10 cellular contexts compared by ENCODE assay signal in the genomic region with DNA sequence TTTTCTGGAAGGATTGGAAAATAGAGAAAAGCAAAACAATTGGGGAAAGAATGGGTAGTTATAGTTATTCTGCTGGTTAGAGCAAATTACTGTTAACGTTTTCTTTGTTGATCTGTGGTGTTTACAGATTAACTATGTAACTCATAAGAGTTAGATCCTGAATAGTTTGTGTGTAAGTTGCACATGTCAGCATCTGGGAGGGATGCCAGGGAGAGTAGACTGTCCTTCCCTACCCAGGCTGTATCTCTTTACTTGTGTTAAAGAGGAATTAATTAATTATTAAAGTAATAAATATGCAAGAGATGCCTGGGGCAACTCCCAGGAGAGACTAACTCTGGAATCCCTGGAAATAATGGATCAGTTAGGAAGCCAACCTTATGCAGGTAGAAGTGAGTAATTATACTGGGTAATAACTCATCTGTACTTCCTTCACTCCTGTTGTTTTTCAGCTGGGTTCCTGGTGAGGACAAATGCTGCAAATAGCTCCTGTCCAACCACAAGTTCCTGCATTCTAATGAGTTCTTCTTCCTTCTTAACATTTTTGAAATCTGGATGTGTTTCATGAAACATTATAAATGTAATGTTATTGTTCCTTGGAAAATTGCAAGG. TPM values are rescaled to one million over a fixed set of nuclear protein-coding genes. Genes with fewer than 3 reads are reported as not detected.
A peak's percentile ranks its signal among the peaks of the same experiment; 100 is the strongest.
DNase-seq lines count a peak whose midpoint lies in the region; ATAC-seq and TF ChIP-seq lines count a peak whose summit lies in the region.
"Had no signal": no experiment of that assay in that cellular context is flagged by ENCODE, and none has a peak within 500 bp of the region (broad histone marks: within the 10 kb centered on the region; RNA-seq: fewer than 3 reads in every experiment).

No MANE protein-coding gene starts in this region.

- H3K79me2 ChIP-seq in PC-3 (ENCODE audit: low read length), result peaks cover 77% of the 10 kb centered on the region

- H3K9me2 ChIP-seq in PC-3 (replicated peaks; ENCODE audit: low read length), result no peaks in the 10 kb centered on the region

- H3K27ac Mint-ChIP-seq in stimulated activated naive CD8-positive, alpha-beta T cell treated with anti-CD3 and anti-CD28 coated beads, Interleukin-15, Interleukin-2, amounts not matched to agents 100 ng/mL and 50 ng/mL, for 24 hours, result peak overlapping the region; percentile 61

- H3K27me3 Mint-ChIP-seq in stimulated activated naive CD8-positive, alpha-beta T cell treated with anti-CD3 and anti-CD28 coated beads, Interleukin-15, Interleukin-2, amounts not matched to agents 100 ng/mL and 50 ng/mL, for 24 hours, result no peaks in the 10 kb centered on the region

- peaks cover 73% of the 10 kb centered on the region for H3K36me3 Mint-ChIP-seq in stimulated activated naive CD8-positive, alpha-beta T cell treated with anti-CD3 and anti-CD28 coated beads, Interleukin-15, Interleukin-2, amounts not matched to agents 100 ng/mL and 50 ng/mL, for 24 hours (ENCODE audit: low read depth)

- H4K20me1 ChIP-seq in PC-3 (ENCODE audit: low read length), result peaks cover 24% of the 10 kb centered on the region; the same call in 1 of the 2 replicates

- H2BK12ac ChIP-seq in neuronal stem cell (ENCODE audit: low read length), result no peak overlapping the region

- H3K9me3 Mint-ChIP-seq in stimulated activated naive CD8-positive, alpha-beta T cell treated with anti-CD3 and anti-CD28 coated beads, Interleukin-15, Interleukin-2, amounts not matched to agents 100 ng/mL and 50 ng/mL, for 24 hours, result no peaks in the 10 kb centered on the region

- peaks cover 9% of the 10 kb centered on the region for H3K79me1 ChIP-seq in neuronal stem cell (ENCODE audit: low read depth, low read length)

- H3K23ac ChIP-seq in neuronal stem cell (ENCODE audit: low read depth, low read length, poor library complexity), result no peak overlapping the region

- intact Hi-C loops in PC-3 (cut with micrococcal nuclease) (no loop called here), testis (cut with DNase I; ENCODE audit: low total_unique reads) (no loop called here)

- no peak for DNase-seq in stimulated activated naive CD8-positive, alpha-beta T cell treated with anti-CD3 and anti-CD28 coated beads, Interleukin-15, Interleukin-2, amounts not matched to agents 100 U/mL and 50 U/mL, for 24 hours
- DNase-seq in PC-3 (no peak), fibroblast of peridontal ligament (ENCODE audit: extremely low read depth) (peak; percentile 11), testis (peak; percentile 32), T1000 (lab: John Stamatoyannopoulos, UW) (no peak), neuronal stem cell (ENCODE audit: low spot score) (no peak)
- DNase-seq: heart right ventricle had no signal

- H3K4me3 ChIP-seq in PC-3 (ENCODE audit: low read length) (no peak overlapping the region), testis (no peak overlapping the region), neuronal stem cell (ENCODE audit: low read length in 2 of 2) (no peak overlapping the region)
- H3K4me3 ChIP-seq: heart right ventricle had no signal

- no peak overlapping the region for H3K4me2 ChIP-seq in PC-3 (ENCODE audit: low read length)
- H3K4me2 ChIP-seq in neuronal stem cell (ENCODE audit: insufficient read depth, low read length, poor library complexity, severe bottlenecking), result no peak overlapping the region

- no peak overlapping the region for H3K4me3 Mint-ChIP-seq in stimulated activated naive CD8-positive, alpha-beta T cell treated with anti-CD3 and anti-CD28 coated beads, Interleukin-15, Interleukin-2, amounts not matched to agents 100 ng/mL and 50 ng/mL, for 24 hours

- H3K9ac ChIP-seq in PC-3 (ENCODE audit: low read length) (no peak overlapping the region), neuronal stem cell (ENCODE audit: low read depth, low read length, poor library complexity) (no peak overlapping the region)

- POLR2A ChIA-PET in PC-3 (lab: Charles Lee; ENCODE audit: unreplicated experiment), result no interaction called here

- H2AFZ ChIP-seq in PC-3 (ENCODE audit: low read length), result no peak overlapping the region
- H2AFZ ChIP-seq in neuronal stem cell (ENCODE audit: low read length), result no peak overlapping the region

- no peak overlapping the region for H2BK120ac ChIP-seq in neuronal stem cell (ENCODE audit: low read depth, low read length)

- H3K4me1 Mint-ChIP-seq in stimulated activated naive CD8-positive, alpha-beta T cell treated with anti-CD3 and anti-CD28 coated beads, Interleukin-15, Interleukin-2, amounts not matched to agents 100 ng/mL and 50 ng/mL, for 24 hours (ENCODE audit: low read depth), result peaks cover 40% of the 10 kb centered on the region

- no peak for TF ChIP-seq CTCF in PC-3 (conservative IDR thresholded peaks at IDR 0.05; ENCODE audit: low read depth, low read length)
- TF ChIP-seq CTCF in testis (IDR thresholded peaks at IDR 0.05), result no peak

- H3K27me3 ChIP-seq in PC-3 (ENCODE audit: low read length) (no peaks in the 10 kb centered on the region), testis (no peaks in the 10 kb centered on the region), neuronal stem cell (ENCODE audit: control insufficient read depth in 3 of 3, insufficient read depth in 3 of 3, low read depth in 1 of 3, low read length in 3 of 3) (no peaks in the 10 kb centered on the region)
- H3K27me3 ChIP-seq: heart right ventricle had no signal

- H3K14ac ChIP-seq in neuronal stem cell (ENCODE audit: low read length), result no peak overlapping the region

- CTCF ChIA-PET in PC-3 (lab: Charles Lee), result no interaction called here

- ATAC-seq in stimulated activated naive CD8-positive, alpha-beta T cell treated with anti-CD3 and anti-CD28 coated beads, Interleukin-15, Interleukin-2, amounts not matched to agents 100 U/mL and 50 U/mL, for 24 hours, result no peak
- peak; percentile 66 for ATAC-seq in PC-3
- no peak for ATAC-seq in GM19467 (IDR thresholded peaks at IDR 0.05; ENCODE audit: unreplicated experiment)

- no peak overlapping the region for H2BK15ac ChIP-seq in neuronal stem cell (ENCODE audit: low read length)

- H3K18ac ChIP-seq in neuronal stem cell (ENCODE audit: low read length), result no peak overlapping the region

- H3K4me1 ChIP-seq in PC-3 (ENCODE audit: insufficient read depth, low read length) (no peaks in the 10 kb centered on the region), testis (peaks cover 6% of the 10 kb centered on the region), neuronal stem cell (ENCODE audit: control insufficient read depth in 2 of 2, insufficient read depth in 1 of 2, low read depth in 1 of 2, low read length in 2 of 2) (peaks cover 0 to 9% of the 10 kb centered on the region in 2 donors)

- H4K91ac ChIP-seq in neuronal stem cell (ENCODE audit: low read depth, low read length, poor library complexity), result no peak overlapping the region

- H3K9me3 ChIP-seq in PC-3 (ENCODE audit: low read length), result no peaks in the 10 kb centered on the region
- H3K9me3 ChIP-seq in testis, result no peaks in the 10 kb centered on the region
- no peaks in the 10 kb centered on the region for H3K9me3 ChIP-seq in neuronal stem cell (replicated peaks in 1 of 2; ENCODE audit: control insufficient read depth in 2 of 2, insufficient read depth in 1 of 2, low read depth in 1 of 2, low read length in 2 of 2)
- H3K9me3 ChIP-seq: heart right ventricle had no signal

- BruUV-seq in PC-3 (replicated peaks; lab: Mats Ljungman, UMichigan), result no TSS peak

- no peak for TF ChIP-seq POLR2A in testis (IDR thresholded peaks at IDR 0.05)

- H2BK5ac ChIP-seq in neuronal stem cell (ENCODE audit: low read length), result no peak overlapping the region

- no peak overlapping the region for H3K4ac ChIP-seq in neuronal stem cell (ENCODE audit: low read length)

- no peaks in the 10 kb centered on the region for H3F3A ChIP-seq in PC-3 (ENCODE audit: low read length, unreplicated experiment)

- H3K36me3 ChIP-seq in PC-3 (ENCODE audit: low read depth, low read length) (peaks cover 26% of the 10 kb centered on the region), testis (ENCODE audit: low read depth, missing control alignments) (no peaks in the 10 kb centered on the region), neuronal stem cell (replicated peaks in 1 of 2; ENCODE audit: control insufficient read depth in 2 of 2, insufficient read depth in 2 of 2, low read length in 2 of 2) (peaks cover 28 to 75% of the 10 kb centered on the region in 2 donors)

- H3K27ac ChIP-seq in PC-3 (ENCODE audit: low read length) (no peak overlapping the region), testis (no peak overlapping the region), neuronal stem cell (replicated peaks; ENCODE audit: low read length) (no peak overlapping the region)

- H2AK5ac ChIP-seq in neuronal stem cell (ENCODE audit: low read depth, low read length), result no peak overlapping the region

- 33 to 39% methylated on average over 1 of the region's 1 CpG for WGBS in testis, 2 donors
- WGBS in neuronal stem cell (ENCODE audit: extremely low coverage in 2 of 2, insufficient read length in 2 of 2, insufficient replicate concordance in 1 of 2), 2 donors, result no CpG with 5 or more reads among the region's 1 CpG

- no peak overlapping the region for H4K8ac ChIP-seq in neuronal stem cell (ENCODE audit: low read depth, low read length)

RNA-seq across cellular contexts. Expression of a gene that starts 18.9 kb away (rescaled TPM):
- total RNA-seq in PC-3 (2014; rRNA removed) (not detected in 2 replicates), testis (under 1 TPM; 0.50 to 0.87 TPM)
- 1.0 TPM for polyA plus RNA-seq in testis (ENCODE audit: insufficient read depth, low read depth, low replicate concordance)
- polyA plus RNA-seq in neuronal stem cell (2013, experiment 1 of 2), result not detected
- polyA plus RNA-seq in neuronal stem cell (2013, experiment 2 of 2), result 0.21 TPM
- total RNA-seq: urinary bladder had no signal

RNA-seq across cellular contexts. Expression of a gene that starts 25.5 kb away (rescaled TPM):
- 14.1 and 25.6 TPM in 2 replicates for total RNA-seq in PC-3 (2014; rRNA removed)
- total RNA-seq in testis, result 10 to 100 TPM; 19.8 to 24.3 TPM
- 21.3 TPM for polyA plus RNA-seq in testis (ENCODE audit: insufficient read depth, low read depth, low replicate concordance)
- 10.3 TPM for polyA plus RNA-seq in neuronal stem cell (2013, experiment 1 of 2)
- 10.2 TPM for polyA plus RNA-seq in neuronal stem cell (2013, experiment 2 of 2)

RNA-seq across cellular contexts. Expression of a gene that starts 47.1 kb away (rescaled TPM):
- total RNA-seq in PC-3 (2014; rRNA removed) (265 and 289 TPM in 2 replicates), testis (100 to 1,000 TPM; 112 to 122 TPM)
- 125 TPM for polyA plus RNA-seq in testis (ENCODE audit: insufficient read depth, low read depth, low replicate concordance)
- polyA plus RNA-seq in neuronal stem cell (2013, experiment 1 of 2), result 103 TPM
- polyA plus RNA-seq in neuronal stem cell (2013, experiment 2 of 2), result 99.6 TPM

Comparison
In these comparisons a context has a peak if more than half of its experiments do, and no peak if none do; other contexts are left out.
1. DNase-seq: peak in fibroblast of peridontal ligament (single experiment) and testis (single experiment); none in stimulated activated naive CD8-positive, alpha-beta T cell treated with anti-CD3 and anti-CD28 coated beads, Interleukin-15, Interleukin-2, amounts not matched to agents 100 U/mL and 50 U/mL, for 24 hours (single experiment), PC-3 (single experiment), T1000 (single experiment) and neuronal stem cell (single experiment).